8 cellular contexts compared by ENCODE assay signal in the genomic region with DNA sequence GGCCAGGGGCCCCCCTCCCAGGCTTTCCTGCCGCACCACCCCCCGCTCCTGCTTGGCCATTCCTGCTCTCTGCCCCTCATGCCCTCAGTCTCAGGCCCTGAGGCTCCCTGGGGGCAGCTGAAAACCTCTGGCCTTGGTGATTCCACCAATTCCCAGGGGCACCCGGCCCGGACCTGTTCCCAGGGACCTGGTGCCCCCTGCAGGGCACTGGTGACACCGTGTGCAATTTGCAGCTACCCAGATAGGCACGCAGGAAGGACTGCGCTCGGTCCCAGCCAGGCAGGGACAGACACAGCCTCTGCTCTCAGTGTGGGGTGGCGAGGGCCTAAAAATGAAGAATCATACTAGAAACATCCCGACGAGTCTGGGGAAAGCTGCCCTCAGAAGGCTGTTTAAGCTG. TPM values are rescaled to one million over a fixed set of nuclear protein-coding genes. Genes with fewer than 3 reads are reported as not detected.
DNase-seq lines count a peak whose midpoint lies in the region; ATAC-seq, FAIRE-seq and TF ChIP-seq lines count a peak whose summit lies in the region.

No MANE protein-coding gene starts in this region.

- H2BK12ac ChIP-seq in H1 (ENCODE audit: low read depth, low read length): peak overlapping the region; percentile 50; the same call in 1 of the 2 replicates

- no peak overlapping the region for H2BK20ac ChIP-seq in H1 (ENCODE audit: low read length)

- no peak overlapping the region for H3K9ac ChIP-seq in H1 (replicated peaks in 1 of 4; ENCODE audit: extremely low read depth in 1 of 4, low read depth in 3 of 4, low read length in 3 of 4)

- H3K9me3 ChIP-seq in A549 (no peaks in the 10 kb centered on the region), H1 (ENCODE audit: insufficient read depth in 2 of 2, low read depth in 1 of 2, low read length in 1 of 2) (no peaks in the 10 kb centered on the region)

- H3K36me3 Mint-ChIP-seq in nephron (ENCODE audit: low read depth): no peaks in the 10 kb centered on the region

- no peak overlapping the region for H3K23ac ChIP-seq in H1 (ENCODE audit: insufficient read length)

- no peak overlapping the region for H3K4me2 ChIP-seq in A549
- no peak overlapping the region for H3K4me2 ChIP-seq in H1 (ENCODE audit: insufficient read depth in 1 of 2, low read depth in 2 of 2, low read length in 2 of 2)

- H3K4me1 Mint-ChIP-seq in nephron: peaks cover 12% of the 10 kb centered on the region

- H3K27me3 ChIP-seq in H1 (replicated peaks in 1 of 4; ENCODE audit: control insufficient read depth in 3 of 4, extremely low read depth in 1 of 4, insufficient read depth in 3 of 4, low read length in 3 of 4): no peaks in the 10 kb centered on the region

- TF ChIP-seq RAD21 in A549 (conservative IDR thresholded peaks at IDR 0.05 in 1 of 2, IDR thresholded peaks at IDR 0.05 in 1 of 2) (peak; percentile 72 to 81), H1 (IDR thresholded peaks at IDR 0.05 in 1 of 2, conservative IDR thresholded peaks at IDR 0.05 in 1 of 2; ENCODE audit: low read depth in 2 of 2, low read length in 2 of 2) (peak; percentile 91 to 98)

- peak overlapping the region; percentile 72 for H2BK15ac ChIP-seq in H1 (ENCODE audit: low read length)

- POLR2A ChIA-PET in A549 (lab: Yijun Ruan, JAX) (no interaction called here), H1 (lab: Charles Lee; ENCODE audit: partially characterized antibody) (interaction anchor here (1.3 kb wide), 1 partner anchor 14 kb away, joined by 3 read pairs; a partner anchor contains a TSS)

- H3K23me2 ChIP-seq in H1 (ENCODE audit: low read depth, low read length): no peaks in the 10 kb centered on the region; the same call in 1 of the 2 replicates

- CTCF ChIA-PET in A549 (lab: Yijun Ruan, JAX): interaction anchor here (0.6 to 4.3 kb wide), 32 partner anchors 8 to 225 kb away, joined by 3 to 29 read pairs (median 4); a partner anchor contains a TSS
- CTCF ChIA-PET in H1 (lab: Charles Lee; ENCODE audit: partially characterized antibody): interaction anchor here (0.7 to 11.9 kb wide), 45 partner anchors 9 to 439 kb away, joined by 3 to 212 read pairs (median 4); a partner anchor contains a TSS

- DNase-seq in A549 (ENCODE audit: low read depth in 1 of 2, low spot score in 1 of 2): peak; percentile 64
- DNase-seq in EL: peak; percentile 45
- peak; percentile 22 for DNase-seq in NCI-H526 treated with DMSO at 0.1 percent for 48 hours (lab: John Stamatoyannopoulos, UW)
- DNase-seq in H1 (ENCODE audit: low read depth in 1 of 2, low spot score in 2 of 2): peak in 1 of 2 experiments; percentile 86

- no peak for TF ChIP-seq POLR2A in A549 (IDR thresholded peaks at IDR 0.05; ENCODE audit: low read length)
- TF ChIP-seq POLR2A in H1 (IDR thresholded peaks at IDR 0.05; ENCODE audit: control extremely low read depth in 1 of 2, low read depth in 2 of 2, low read length in 2 of 2): no peak

- no peak overlapping the region for H4K8ac ChIP-seq in H1 (ENCODE audit: extremely low read depth, insufficient read depth, low read length)

- no peak for FAIRE-seq in A549 (lab: Jason Lieb, UNC)
- no peak for FAIRE-seq in H1 (lab: Jason Lieb, UNC)

- H3K79me1 ChIP-seq in H1 (ENCODE audit: low read depth, low read length): no peaks in the 10 kb centered on the region

- H4K91ac ChIP-seq in H1 (replicated peaks; ENCODE audit: insufficient read length, low read length): peak overlapping the region; percentile 77

- peaks cover 53% of the 10 kb centered on the region for H3K27me3 Mint-ChIP-seq in nephron (ENCODE audit: low read depth)

- WGBS in A549 (ENCODE audit: missing lambda C conversion rate): 33% methylated on average over 6 of the region's 11 CpGs
- 32% methylated on average over 11 of the region's 11 CpGs; no CpG with 5 or more reads in 1 of the 2 experiments for WGBS in H1 (ENCODE audit: extremely low coverage in 1 of 2, insufficient coverage in 1 of 2, insufficient read length in 1 of 2, insufficient replicate concordance in 2 of 2, low coverage in 1 of 2, low lambda C conversion rate in 2 of 2, missing lambda C conversion rate in 1 of 2), 2 experiments

- no peak overlapping the region for H3K18ac ChIP-seq in H1 (ENCODE audit: extremely low read depth, low read length)

- H3K36me3 ChIP-seq in H1 (ENCODE audit: control insufficient read depth in 2 of 4, insufficient read depth in 4 of 4, low read length in 3 of 4): no peaks in the 10 kb centered on the region

- ATAC-seq in A549 (peak; percentile 87 to 96), HG03108 (IDR thresholded peaks at IDR 0.05; ENCODE audit: unreplicated experiment) (no peak), HG02970 (IDR thresholded peaks at IDR 0.05; ENCODE audit: low FRiP score, unreplicated experiment) (no peak), GM21367 (IDR thresholded peaks at IDR 0.05; ENCODE audit: unreplicated experiment) (no peak)

- H3K9me3 Mint-ChIP-seq in nephron: no peaks in the 10 kb centered on the region

- TF ChIP-seq CTCF in A549 (IDR thresholded peaks at IDR 0.05) (peak; percentile 64), H1 (IDR thresholded peaks at IDR 0.05; ENCODE audit: control extremely low read depth in 1 of 3, insufficient read depth in 1 of 3, low read depth in 1 of 3, low read length in 3 of 3) (peak; percentile 83 to 92 (median 85)), nephron (IDR thresholded peaks at IDR 0.05; ENCODE audit: unreplicated experiment in 3 of 3) (peak; percentile 31 to 51 (median 36))

- no peak overlapping the region for H3K4me3 Mint-ChIP-seq in nephron

- H3K4me3 ChIP-seq in A549 (no peak overlapping the region), H1 (ENCODE audit: extremely low read depth in 1 of 4, insufficient read depth in 2 of 4, low read depth in 3 of 4, low read length in 4 of 4) (no peak overlapping the region)

- H4K5ac ChIP-seq in H1 (ENCODE audit: insufficient read length, low read depth, low read length): no peak overlapping the region

- no peaks in the 10 kb centered on the region for H3K4me1 ChIP-seq in A549
- H3K4me1 ChIP-seq in H1 (replicated peaks in 1 of 4; ENCODE audit: control insufficient read depth in 3 of 4, insufficient read depth in 4 of 4, low read length in 3 of 4): peaks cover 0 to 3% (median 0%) of the 10 kb centered on the region in 4 experiments; a peak in 2 of 7 replicates

- no peak overlapping the region for H3K14ac ChIP-seq in H1 (ENCODE audit: insufficient read length)

- H3K79me2 ChIP-seq in H1 (ENCODE audit: control insufficient read depth in 1 of 2, insufficient read depth in 2 of 2, low read length in 2 of 2): no peaks in the 10 kb centered on the region

- no peak overlapping the region for H2AFZ ChIP-seq in H1 (ENCODE audit: low read length)

- no peak overlapping the region for H3K4ac ChIP-seq in H1 (replicated peaks; ENCODE audit: insufficient read length, low read depth, low read length)

- H2BK5ac ChIP-seq in H1 (ENCODE audit: low read depth, low read length): 0 out of 2 replicates have a peak overlapping the region, but pooled peaks have one; percentile 24

- H4K20me1 ChIP-seq in H1 (replicated peaks in 1 of 2; ENCODE audit: control insufficient read depth in 1 of 2, insufficient read depth in 2 of 2, low read length in 2 of 2): no peaks in the 10 kb centered on the region

- H3K27ac Mint-ChIP-seq in nephron: no peak overlapping the region

- no peak for TF ChIP-seq EP300 in A549 (IDR thresholded peaks at IDR 0.05)
- no peak for TF ChIP-seq EP300 in H1 (IDR thresholded peaks at IDR 0.05; ENCODE audit: borderline replicate concordance in 1 of 2, low read depth in 2 of 2, low read length in 2 of 2)

- H2AK5ac ChIP-seq in H1 (ENCODE audit: low read depth, low read length): 0 out of 2 replicates have a peak overlapping the region, but pooled peaks have one; percentile 55

- H3K27ac ChIP-seq in A549: no peak overlapping the region
- no peak overlapping the region for H3K27ac ChIP-seq in H1 (ENCODE audit: low read depth, low read length)

- H2BK120ac ChIP-seq in H1 (replicated peaks; ENCODE audit: low read depth, low read length): no peak overlapping the region

- no peak overlapping the region for H3K56ac ChIP-seq in H1 (replicated peaks; ENCODE audit: insufficient read length, low read depth, low read length)

TF ChIP-seq in A549, 52 proteins besides CTCF, POLR2A, EP300 and RAD21:
- TF ChIP-seq KDM1A (IDR thresholded peaks at IDR 0.05; ENCODE audit: low read depth): no peak
- peak; percentile 56 for TF ChIP-seq SMC3 (IDR thresholded peaks at IDR 0.05)
- no peak for TF ChIP-seq HOXA7 (CRISPR knock-in tag; IDR thresholded peaks at IDR 0.05)

TF ChIP-seq in H1, 55 proteins besides CTCF, POLR2A, EP300 and RAD21 (continues in another document):
- no peak for TF ChIP-seq ASH2L (IDR thresholded peaks at IDR 0.05; ENCODE audit: low read length)
- TF ChIP-seq NRF1 (IDR thresholded peaks at IDR 0.05; ENCODE audit: low read depth, low read length): no peak
- no peak for TF ChIP-seq CBX5 (IDR thresholded peaks at IDR 0.05; ENCODE audit: low read depth, low read length)
- TF ChIP-seq FOSL1 (IDR thresholded peaks at IDR 0.05; ENCODE audit: insufficient read depth, low read depth, low read length): no peak
- TF ChIP-seq NANOG (IDR thresholded peaks at IDR 0.05; ENCODE audit: insufficient read depth, low read depth, low read length, poor library complexity, severe bottlenecking): no peak
- TF ChIP-seq GABPA (IDR thresholded peaks at IDR 0.05; ENCODE audit: borderline replicate concordance, insufficient read depth, low read length): peak; percentile 64; the same call in 1 of the 2 replicates
- TF ChIP-seq SP2 (IDR thresholded peaks at IDR 0.05; ENCODE audit: low read length): no peak
- TF ChIP-seq POLR2AphosphoS5 (IDR thresholded peaks at IDR 0.05; ENCODE audit: low read depth, low read length): no peak
- 0 out of 2 replicates have a peak, but pooled peaks have one; percentile 19 for TF ChIP-seq JUND (IDR thresholded peaks at IDR 0.05; ENCODE audit: low read length)
- no peak for TF ChIP-seq RNF2 (IDR thresholded peaks at IDR 0.05; ENCODE audit: borderline replicate concordance, low read depth, low read length, missing control alignments, poor library complexity, severe bottlenecking)

RNA-seq across cellular contexts. Expression of a gene that starts 13.4 kb away (rescaled TPM):
- 0.13 TPM in 1 of 2 replicates, not detected in the other for polyA plus RNA-seq in A549 (2011; rRNA removed)
- not detected in 2 replicates for polyA plus RNA-seq in A549 (2012; cell fraction: cytosol; rRNA removed)
- polyA plus RNA-seq in A549 (2012; cell fraction: nucleus; rRNA removed): not detected in 2 replicates
- polyA plus RNA-seq in A549 (2017; fragmentation: RNase III; extraction: RNeasy Plus Mini Kit Qiagen cat#74134 plus additional on column Dnase treatment): not detected in 3 replicates
- not detected in 2 replicates for polyA minus RNA-seq in A549 (2011; rRNA and poly(A)+ RNA removed)
- 1.1 and 1.6 TPM in 2 replicates for total RNA-seq in H1 (2021; fragmentation: NEBNext Ultra II Directional; extraction: Animal tissue kit (Norgen Biotek cat#: 25700))
- 0.52 and 0.70 TPM in 2 replicates for polyA plus RNA-seq in H1 (2011; rRNA removed)
- polyA plus RNA-seq in H1 (2011; cell fraction: cytosol; rRNA removed): 0.61 TPM
- polyA plus RNA-seq in H1 (2011; cell fraction: nucleus; rRNA removed): 0.64 TPM
- 0.36 to 1.2 TPM (median 0.46 TPM) in 4 replicates for polyA plus RNA-seq in H1 (2012, experiment 1 of 2)
- 0.22 TPM for polyA plus RNA-seq in H1 (2012, experiment 2 of 2)
- 0.71 TPM for polyA plus RNA-seq in H1 (2013, experiment 1 of 2)
- polyA plus RNA-seq in H1 (2013, experiment 2 of 2): 0.99 TPM
- polyA minus RNA-seq in H1 (2011; rRNA and poly(A)+ RNA removed): not detected in 2 replicates
- not detected for polyA minus RNA-seq in H1 (2011; cell fraction: cytosol; rRNA and poly(A)+ RNA removed)
- not detected for polyA minus RNA-seq in H1 (2011; cell fraction: nucleus; rRNA and poly(A)+ RNA removed)

Comparison
In these comparisons a context has a peak if more than half of its experiments do, and no peak if none do; other contexts are left out.
1. ATAC-seq: peak in A549 (2 of 2); none in HG03108 (single experiment), HG02970 (single experiment) and GM21367 (single experiment).
2. Peak in every context shown above with its lines, with median percentiles within 50 percentile points of each other: CTCF ChIP-seq.